18 cellular contexts compared by ENCODE assay signal in genomic region chr12:41485203-41485602, GRCh38.
DNase-seq lines count a peak whose midpoint lies in the region; ATAC-seq, FAIRE-seq and TF ChIP-seq lines count a peak whose summit lies in the region.
"Had no signal": no experiment of that assay in that cellular context is flagged by ENCODE, and none has a peak within 500 bp of the region (broad histone marks: within the 10 kb centered on the region; RNA-seq: fewer than 3 reads in every experiment).

No MANE protein-coding gene starts in this region.

- H3K9me3 ChIP-seq in pancreas = no peaks in the 10 kb centered on the region
- H3K9me3 ChIP-seq in WERI-Rb-1 (ENCODE audit: severe bottlenecking) = no peaks in the 10 kb centered on the region
- H3K9me3 ChIP-seq: A549, colonic mucosa, heart left ventricle had no signal

- no peaks in the 10 kb centered on the region for H3K4me1 ChIP-seq in pancreas
- H3K4me1 ChIP-seq: A549, colonic mucosa, heart left ventricle, right atrium auricular region had no signal

- 70% methylated on average over 5 of the region's 5 CpGs for WGBS in pancreas, 2 donors

- H3K4me3 ChIP-seq in epithelial cell of esophagus (ENCODE audit: low read length) (no peak overlapping the region), pancreas (no peak overlapping the region), coronary artery (no peak overlapping the region), WERI-Rb-1 (ENCODE audit: low read depth, low read length) (no peak overlapping the region)
- H3K4me3 ChIP-seq: A549, colonic mucosa, heart left ventricle, right atrium auricular region had no signal

- H3K27me3 ChIP-seq in pancreas (no peaks in the 10 kb centered on the region), WERI-Rb-1 (ENCODE audit: insufficient read depth, low read depth, severe bottlenecking) (no peaks in the 10 kb centered on the region)
- H3K27me3 ChIP-seq: colonic mucosa, right atrium auricular region had no signal

- ATAC-seq in GM19035 (IDR thresholded peaks at IDR 0.05; ENCODE audit: unreplicated experiment) (peak; percentile 53), HG03469 (IDR thresholded peaks at IDR 0.05; ENCODE audit: unreplicated experiment) (peak; percentile 68), pancreas (no peak)
- ATAC-seq: A549; stimulated activated naive CD8-positive, alpha-beta T cell treated with anti-CD3 and anti-CD28 coated beads, Interleukin-15, amount 100 ng/mL, for 72 hours had no signal

- H3K27ac ChIP-seq in pancreas (no peak overlapping the region), coronary artery (no peak overlapping the region), WERI-Rb-1 (no peak overlapping the region)
- H3K27ac ChIP-seq: A549, colonic mucosa, heart left ventricle, right atrium auricular region had no signal

- H3K36me3 ChIP-seq in pancreas = no peaks in the 10 kb centered on the region
- no peaks in the 10 kb centered on the region for H3K36me3 ChIP-seq in WERI-Rb-1
- H3K36me3 ChIP-seq: colonic mucosa, heart left ventricle, right atrium auricular region had no signal

- TF ChIP-seq CTCF in epithelial cell of esophagus (IDR thresholded peaks at IDR 0.05; ENCODE audit: insufficient read depth, low read depth, low read length, missing control alignments) = no peak
- no peak for TF ChIP-seq CTCF in pancreas (IDR thresholded peaks at IDR 0.05)
- TF ChIP-seq CTCF in coronary artery (IDR thresholded peaks at IDR 0.05) = no peak
- TF ChIP-seq CTCF in WERI-Rb-1 (IDR thresholded peaks at IDR 0.05; ENCODE audit: low read depth, low read length) = no peak

- FAIRE-seq in pancreas (lab: Jason Lieb, UNC) = no peak
- FAIRE-seq: A549, kidney had no signal

- peak; percentile 3 for DNase-seq in Daoy (ENCODE audit: low read depth)
- peak; percentile 3 for DNase-seq in epithelial cell of esophagus (ENCODE audit: low read depth)
- no peak for DNase-seq in NCI-H2107 treated with DMSO at 0.1 percent for 48 hours (lab: John Stamatoyannopoulos, UW; ENCODE audit: unreplicated experiment)
- no peak for DNase-seq in pancreas
- DNase-seq in coronary artery (ENCODE audit: low spot score) = no peak
- no peak for DNase-seq in WERI-Rb-1
- DNase-seq: activated CD4-positive, alpha-beta T cell treated with anti-CD3 and anti-CD28 coated beads, Interleukin-2, amount 50 U/mL, for 1 hour; activated naive CD4-positive, alpha-beta T cell; colonic mucosa; heart left ventricle; kidney; NCI-H2029 treated with DMSO at 0.1 percent for 48 hours; NCI-H524; stimulated activated naive CD8-positive, alpha-beta T cell treated with anti-CD3 and anti-CD28 coated beads, Interleukin-15, amount 100 ng/mL, for 72 hours had no signal

- intact Hi-C loops in pancreas (cut with DNase I) = no loop called here

Comparison
In these comparisons a context has a peak if more than half of its experiments do, and no peak if none do; other contexts are left out.
1. DNase-seq: peak in Daoy (single experiment) and epithelial cell of esophagus (single experiment); none in NCI-H2107 treated with DMSO at 0.1 percent for 48 hours (single experiment), pancreas (0 of 6), coronary artery (single experiment) and WERI-Rb-1 (single experiment).
2. ATAC-seq: peak in GM19035 (single experiment) and HG03469 (single experiment); none in pancreas (0 of 4).